Comparison of ENCODE assay signal across 8 cellular contexts in the genomic region with DNA sequence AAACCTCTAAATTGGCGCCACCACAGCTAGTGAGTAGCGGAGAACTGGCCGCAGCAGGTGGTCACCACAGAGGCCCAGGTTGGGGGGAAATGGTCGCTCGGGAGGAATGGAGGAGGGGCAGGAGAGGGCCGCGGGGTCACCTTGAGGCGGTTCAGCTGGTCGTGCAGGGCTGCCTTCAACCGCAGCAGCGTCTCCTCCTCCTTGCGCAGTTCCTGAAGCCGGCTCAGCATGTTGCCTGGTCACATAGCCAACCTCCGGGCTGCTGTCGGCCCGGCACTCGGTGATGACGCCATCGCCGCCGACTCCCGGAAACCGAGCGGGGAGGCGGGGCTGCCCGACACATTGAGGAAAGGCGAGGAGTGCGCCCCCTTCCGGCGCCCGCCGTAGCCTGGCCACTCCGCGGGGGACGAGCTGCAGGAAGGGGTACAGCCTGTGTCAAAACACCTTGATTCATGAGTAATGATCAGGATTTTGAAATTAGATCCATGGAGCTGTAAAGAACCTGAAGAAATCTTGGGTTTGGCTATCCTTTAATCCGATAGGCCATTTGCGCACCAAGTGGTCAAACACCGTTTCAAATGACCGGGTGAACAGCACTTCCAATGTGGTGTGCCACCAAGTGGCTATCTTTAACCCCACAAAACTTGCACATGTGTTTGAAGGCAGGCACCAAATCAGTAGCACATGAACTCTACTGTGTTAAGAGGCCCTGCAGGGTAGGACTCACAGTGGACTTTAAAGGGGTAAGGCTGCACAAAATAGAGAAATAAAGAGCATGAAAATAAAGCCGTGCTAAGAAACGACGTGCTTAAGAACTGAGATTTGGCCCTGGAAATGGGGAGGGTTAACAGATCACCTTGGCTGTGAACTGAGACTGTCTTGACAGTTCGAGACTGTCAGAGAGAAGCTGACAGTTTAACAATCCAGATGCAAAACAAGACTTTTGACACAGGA. TPM values are rescaled to one million over a fixed set of nuclear protein-coding genes. Genes with fewer than 3 reads are reported as not detected.
DNase-seq lines count a peak whose midpoint lies in the region; ATAC-seq lines count a peak whose summit lies in the region.

Gene SNAPC5 (minus strand): TSS at position 261 of the 954 bp plus-strand sequence. CDS start 31 bp downstream, at position 230.

- peaks cover 4 to 92% (median 24%) of the 10 kb centered on the region in 3 donors for H3K36me3 Mint-ChIP-seq in CD8-positive, alpha-beta memory T cell

- peak within 1 kb of the TSS; percentile 98 to 99 (median 98) for H3K27ac Mint-ChIP-seq in CD8-positive, alpha-beta memory T cell

- H3K4me1 ChIP-seq in CD8-positive, alpha-beta memory T cell (ENCODE audit: insufficient read depth, low read length): peaks cover 41% of the 10 kb centered on the region

- no peaks in the 10 kb centered on the region for H3K9me3 ChIP-seq in CD8-positive, alpha-beta memory T cell (ENCODE audit: low read length)

- peaks cover 39 to 74% (median 73%) of the 10 kb centered on the region in 3 donors for H3K4me1 Mint-ChIP-seq in CD8-positive, alpha-beta memory T cell

- peak within 1 kb of the TSS; percentile 99 for H3K4me3 ChIP-seq in CD8-positive, alpha-beta memory T cell (ENCODE audit: low read length)

- H3K36me3 ChIP-seq in CD8-positive, alpha-beta memory T cell (ENCODE audit: insufficient read depth, low read length): peaks cover 61% of the 10 kb centered on the region

- H3K27ac ChIP-seq in CD8-positive, alpha-beta memory T cell (ENCODE audit: low read depth, low read length): peak within 1 kb of the TSS; percentile 95

- H3K4me3 Mint-ChIP-seq in CD8-positive, alpha-beta memory T cell: peak within 1 kb of the TSS; percentile 96 to 99 (median 97)

- peak; percentile 76 for ATAC-seq in GM19452 (IDR thresholded peaks at IDR 0.05; ENCODE audit: unreplicated experiment)

- no peaks in the 10 kb centered on the region for H3K9me3 Mint-ChIP-seq in CD8-positive, alpha-beta memory T cell

- DNase-seq in CD8-positive, alpha-beta memory T cell: peak; percentile 96 to 98 (median 97)
- DNase-seq in HPDE6-E6E7 (ENCODE audit: extremely low spot score) (peak; percentile 86), NK-92 (lab: John Stamatoyannopoulos, UW; ENCODE audit: unreplicated experiment) (peak; percentile 73), lung microvascular endothelial cell (ENCODE audit: low read depth in 2 of 2) (peak; percentile 95 to 96)
- peak; percentile 87 to 99 for DNase-seq in activated CD8-positive, alpha-beta memory T cell treated with anti-CD3 and anti-CD28 coated beads for 1 hour (ENCODE audit: extremely low read depth in 1 of 2, low read depth in 1 of 2)
- DNase-seq in effector CD4-positive, alpha-beta T cell: peak; percentile 97
- peak; percentile 93 for DNase-seq in stimulated activated CD8-positive, alpha-beta memory T cell treated with anti-CD3 and anti-CD28 coated beads, Interleukin-12 subunit alpha, Interleukin-12 subunit beta, amount 100 ng/mL, for 1 hour (ENCODE audit: low read depth)

- POLR2A ChIA-PET in CD8-positive, alpha-beta memory T cell (lab: Charles Lee): interaction anchor here (1.1 to 3.0 kb wide), 3 partner anchors 7 to 111 kb away, joined by 3 to 18 read pairs (median 3); partner anchors contain the start of genes MAP2K1 and ZWILCH

- CTCF ChIA-PET in CD8-positive, alpha-beta memory T cell (lab: Charles Lee): interaction anchor here (0.7 to 4.8 kb wide), 32 partner anchors 9 to 628 kb away, joined by 3 to 95 read pairs (median 4); partner anchors contain the start of genes DIS3L, MAP2K1, RAB11A and TIPIN

- H3K27me3 Mint-ChIP-seq in CD8-positive, alpha-beta memory T cell: no peaks in the 10 kb centered on the region

- no peaks in the 10 kb centered on the region for H3K27me3 ChIP-seq in CD8-positive, alpha-beta memory T cell (ENCODE audit: insufficient read depth, low read length, poor library complexity, severe bottlenecking)

RNA-seq across cellular contexts. Expression of gene SNAPC5, which starts in this region (rescaled TPM):
- total RNA-seq in CD8-positive, alpha-beta memory T cell: 10 to 100 TPM; 46.9 to 55.5 TPM
- 63.6 TPM for polyA plus RNA-seq in CD8-positive, alpha-beta memory T cell
- 17.7 and 21.0 TPM in 2 replicates for total RNA-seq in lung microvascular endothelial cell

Comparison
In these comparisons a context has a peak if more than half of its experiments do, and no peak if none do; other contexts are left out.
1. Peak in every context shown above with its lines: DNase-seq, ATAC-seq, H3K4me3 ChIP-seq and H3K27ac ChIP-seq.